17 cellular contexts compared by ENCODE assay signal in the genomic region with DNA sequence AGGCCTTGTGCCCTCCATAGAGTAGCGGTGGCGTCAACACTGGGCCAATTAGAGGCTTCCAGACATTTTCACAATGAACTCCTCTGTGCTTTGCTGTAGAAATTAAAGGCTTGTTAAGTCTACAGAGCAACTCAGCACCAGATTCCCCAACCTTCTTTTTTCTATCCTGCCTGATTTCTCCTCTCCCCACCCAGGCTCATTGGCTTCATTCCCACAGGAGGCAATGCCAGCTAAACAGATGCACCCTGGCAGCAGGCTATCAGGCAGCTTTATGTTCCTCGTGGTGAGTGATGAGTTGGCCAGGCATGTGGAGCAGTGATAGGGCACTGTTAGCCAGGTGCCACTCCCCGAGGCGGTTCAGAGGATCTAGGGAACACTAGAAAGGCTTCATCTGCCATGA. TPM values are rescaled to one million over a fixed set of nuclear protein-coding genes. Genes with fewer than 3 reads are reported as not detected.
DNase-seq lines count a peak whose midpoint lies in the region; ATAC-seq and TF ChIP-seq lines count a peak whose summit lies in the region.
"Had no signal": no experiment of that assay in that cellular context is flagged by ENCODE, and none has a peak within 500 bp of the region (broad histone marks: within the 10 kb centered on the region; RNA-seq: fewer than 3 reads in every experiment).

No MANE protein-coding gene starts in this region.

- DNase-seq in NCI-H2196 (lab: John Stamatoyannopoulos, UW; ENCODE audit: unreplicated experiment) (peak; percentile 37), NCI-H2196 treated with DMSO at 0.1 percent for 48 hours (lab: John Stamatoyannopoulos, UW; ENCODE audit: unreplicated experiment) (no peak), ascending aorta (ENCODE audit: low spot score in 2 of 2) (no peak), hepatocyte (ENCODE audit: low spot score) (no peak), substantia nigra (lab: John Stamatoyannopoulos, UW) (peak in 19 of 49 donors; percentile 22 to 85 (median 45)), tibial artery (no peak)
- DNase-seq: 8988T; activated CD8-positive, alpha-beta memory T cell treated with anti-CD3 and anti-CD28 coated beads for 24 hours; amniotic stem cell; kidney; NCI-H524; SW 1271; upper lobe of left lung had no signal

- ATAC-seq in HG02623 (IDR thresholded peaks at IDR 0.05; ENCODE audit: unreplicated experiment) = no peak
- no peak for ATAC-seq in HG02840 (IDR thresholded peaks at IDR 0.05; ENCODE audit: low FRiP score, unreplicated experiment)
- ATAC-seq: HepG2 had no signal

- no peaks in the 10 kb centered on the region for H3K9me2 ChIP-seq in hepatocyte (replicated peaks; ENCODE audit: insufficient read depth)

- no peaks in the 10 kb centered on the region for H3K27me3 ChIP-seq in ascending aorta
- H3K27me3 ChIP-seq in hepatocyte = no peaks in the 10 kb centered on the region
- H3K27me3 ChIP-seq in tibial artery = no peaks in the 10 kb centered on the region
- H3K27me3 ChIP-seq: upper lobe of left lung had no signal

- WGBS in hepatocyte (ENCODE audit: low lambda C conversion rate, missing lambda C conversion rate) = 81% methylated on average over 5 of the region's 5 CpGs

- H3K27ac ChIP-seq in ascending aorta (peak overlapping the region; percentile 91 to 92), hepatocyte (peak overlapping the region; percentile 13), substantia nigra (ENCODE audit: low read depth, low read length, poor library complexity, severe bottlenecking) (peak overlapping the region; percentile 75), tibial artery (peak overlapping the region in 1 of 2 donors; percentile 18)
- H3K27ac ChIP-seq: neutrophil, upper lobe of left lung had no signal

- H3K4me1 ChIP-seq in ascending aorta = peaks cover 10 to 42% of the 10 kb centered on the region in 2 donors
- peaks cover 18% of the 10 kb centered on the region for H3K4me1 ChIP-seq in hepatocyte (ENCODE audit: insufficient read depth)
- peaks cover 0 to 50% (median 27%) of the 10 kb centered on the region in 4 donors for H3K4me1 ChIP-seq in tibial artery

- H3K9me3 ChIP-seq in ascending aorta (no peaks in the 10 kb centered on the region), hepatocyte (ENCODE audit: low read depth) (no peaks in the 10 kb centered on the region), tibial artery (no peaks in the 10 kb centered on the region)
- H3K9me3 ChIP-seq: neutrophil, upper lobe of left lung had no signal

- no peak overlapping the region for H3K4me2 ChIP-seq in hepatocyte

- no peaks in the 10 kb centered on the region for H4K20me1 ChIP-seq in hepatocyte (ENCODE audit: insufficient read depth, poor library complexity, severe bottlenecking)

- intact Hi-C loops in ascending aorta (cut with DNase I) (no loop called here), tibial artery (cut with DNase I; ENCODE audit: low total_unique reads) (no loop called here)

- no peak overlapping the region for H3K4me3 ChIP-seq in ascending aorta
- no peak overlapping the region for H3K4me3 ChIP-seq in hepatocyte
- no peak overlapping the region for H3K4me3 ChIP-seq in tibial artery
- H3K4me3 ChIP-seq: upper lobe of left lung had no signal

- no peak overlapping the region for H2AFZ ChIP-seq in hepatocyte

- TF ChIP-seq CTCF in ascending aorta (IDR thresholded peaks at IDR 0.05) (no peak), hepatocyte (IDR thresholded peaks at IDR 0.05; ENCODE audit: poor library complexity) (no peak), tibial artery (IDR thresholded peaks at IDR 0.05) (no peak)

- peaks cover 3% of the 10 kb centered on the region for H3K79me2 ChIP-seq in hepatocyte

- H3K36me3 ChIP-seq in ascending aorta (no peaks in the 10 kb centered on the region), hepatocyte (replicated peaks; ENCODE audit: insufficient read depth, low read depth) (no peaks in the 10 kb centered on the region), tibial artery (no peaks in the 10 kb centered on the region)
- H3K36me3 ChIP-seq: neutrophil, upper lobe of left lung had no signal

RNA-seq across cellular contexts. Expression of a gene that starts 4.8 kb away (rescaled TPM):
- total RNA-seq in ascending aorta (48.9 TPM), hepatocyte (14.7 and 18.4 TPM in 2 replicates)
- polyA plus RNA-seq in hepatocyte = 5.2 and 8.2 TPM in 2 replicates

RNA-seq across cellular contexts. Expression of a gene that starts 23.2 kb away (rescaled TPM):
- total RNA-seq in ascending aorta = not detected
- 8.7 and 14.8 TPM in 2 replicates for total RNA-seq in hepatocyte
- 21.1 and 23.7 TPM in 2 replicates for polyA plus RNA-seq in hepatocyte

RNA-seq across cellular contexts. Expression of a gene that starts 29.4 kb away (rescaled TPM):
- total RNA-seq in ascending aorta = not detected
- total RNA-seq in hepatocyte = not detected in 2 replicates
- 0.19 and 0.29 TPM in 2 replicates for polyA plus RNA-seq in hepatocyte
- total RNA-seq: HepG2 had no signal

RNA-seq across cellular contexts. Expression of a gene that starts 30.4 kb away (rescaled TPM):
- total RNA-seq in ascending aorta = 288 TPM
- 15.7 and 20.5 TPM in 2 replicates for total RNA-seq in hepatocyte
- polyA plus RNA-seq in hepatocyte = 64.8 and 123 TPM in 2 replicates
